ENCODE assay signal across 17 cellular contexts in the genomic region with DNA sequence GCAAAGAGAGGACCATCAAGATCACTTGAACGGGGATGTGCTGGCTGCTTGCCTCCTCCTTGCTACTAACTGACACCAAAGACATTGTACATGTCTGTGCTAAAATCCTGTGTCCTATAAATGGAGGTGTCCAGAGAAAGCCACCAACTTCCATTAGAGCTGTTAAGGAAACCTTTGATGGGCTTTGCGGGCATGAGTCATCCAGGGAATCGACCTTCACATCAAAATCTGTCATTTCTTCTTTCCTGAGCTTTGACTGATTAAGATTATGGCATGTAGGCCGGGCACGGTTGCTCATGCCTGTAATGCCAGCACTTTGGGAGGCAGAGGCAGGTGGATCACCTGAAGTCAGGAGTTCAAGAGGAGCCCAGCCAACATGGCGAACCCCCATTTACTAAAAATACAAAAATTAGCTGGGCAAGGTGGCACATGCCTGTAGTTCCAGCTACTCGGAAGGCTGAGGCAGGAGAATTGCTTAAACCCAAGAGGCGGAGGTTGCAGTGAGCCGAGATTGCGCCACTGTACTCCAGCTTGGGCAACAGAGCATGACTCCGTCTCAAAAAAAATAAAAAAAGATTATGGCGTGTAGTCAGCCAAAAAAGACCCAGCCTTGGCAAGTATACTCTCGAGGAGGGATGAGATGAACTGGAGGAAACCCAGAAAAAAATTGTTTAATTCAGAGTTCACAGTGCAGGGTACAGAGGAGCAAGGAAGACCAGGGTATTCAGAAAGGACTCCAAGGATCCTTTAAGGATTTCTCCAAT.
A peak's percentile ranks its signal among the peaks of the same experiment; 100 is the strongest.
DNase-seq lines count a peak whose midpoint lies in the region; ATAC-seq, FAIRE-seq and TF ChIP-seq lines count a peak whose summit lies in the region.
"Had no signal": no experiment of that assay in that cellular context is flagged by ENCODE, and none has a peak within 500 bp of the region (broad histone marks: within the 10 kb centered on the region; RNA-seq: fewer than 3 reads in every experiment).

No MANE protein-coding gene starts in this region.

- WGBS in upper lobe of left lung, 2 donors: 48 to 70% methylated on average over 13 of the region's 13 CpGs
- WGBS in lower leg skin, 2 donors: 56 to 72% methylated on average over 13 of the region's 13 CpGs

- no peaks in the 10 kb centered on the region for H3K9me3 Mint-ChIP-seq in activated CD8-positive, alpha-beta memory T cell treated with anti-CD3 and anti-CD28 coated beads, Interleukin-2, amount 10 ng/mL, durations not matched to agents 7 days and 5 days (ENCODE audit: low read depth)
- H3K9me3 Mint-ChIP-seq: activated T-cell treated with anti-CD3 and anti-CD28 coated beads, Interleukin-2, amount 50 U/mL, for 72 hours had no signal

- FAIRE-seq in kidney (lab: Jason Lieb, UNC): peak; percentile 19
- FAIRE-seq: A204.1 had no signal

- peak overlapping the region; percentile 54 for H3K27ac Mint-ChIP-seq in activated CD8-positive, alpha-beta memory T cell treated with anti-CD3 and anti-CD28 coated beads, Interleukin-2, amount 10 ng/mL, durations not matched to agents 7 days and 5 days
- H3K27ac Mint-ChIP-seq: activated T-cell treated with anti-CD3 and anti-CD28 coated beads, Interleukin-2, amount 50 U/mL, for 72 hours; brain had no signal

- ATAC-seq in activated CD8-positive, alpha-beta memory T cell treated with anti-CD3 and anti-CD28 coated beads, Interleukin-2, amount 10 ng/mL, durations not matched to agents 7 days and 5 days: peak; percentile 42
- ATAC-seq in upper lobe of left lung (ENCODE audit: low FRiP score in 2 of 2): peak; percentile 42 to 66
- ATAC-seq in GM19023 (IDR thresholded peaks at IDR 0.05; ENCODE audit: unreplicated experiment): no peak
- ATAC-seq: SK-N-SH treated with all-trans-retinoic acid at 6 μM for 48 hours had no signal

- DNase-seq in activated CD8-positive, alpha-beta memory T cell treated with anti-CD3 and anti-CD28 coated beads, Interleukin-2, amount 10 ng/mL, durations not matched to agents 7 days and 5 days: peak; percentile 51
- DNase-seq in activated CD8-positive, alpha-beta memory T cell treated with anti-CD3 and anti-CD28 coated beads for 24 hours: no peak
- DNase-seq in amniotic epithelial cell (ENCODE audit: low read depth): peak; percentile 59
- DNase-seq in kidney: no peak
- DNase-seq in upper lobe of left lung: peak in 1 of 2 donors; percentile 83
- DNase-seq in NCI-H510A (lab: John Stamatoyannopoulos, UW): no peak
- no peak for DNase-seq in lower leg skin (ENCODE audit: low spot score in 2 of 2)
- DNase-seq: activated CD4-positive, alpha-beta T cell treated with anti-CD3 and anti-CD28 coated beads for 1 hour; activated T-cell treated with anti-CD3 and anti-CD28 coated beads, Interleukin-2, amount 50 U/mL, for 72 hours; NCI-H1417; NCI-H69; sigmoid colon; testis had no signal

- H3K27ac ChIP-seq in kidney (ENCODE audit: low read depth in 2 of 2, low read length in 2 of 2): no peak overlapping the region
- peak overlapping the region; percentile 44 to 82 (median 68) for H3K27ac ChIP-seq in upper lobe of left lung
- H3K27ac ChIP-seq: sigmoid colon, testis had no signal

- no peak overlapping the region for H3K4me3 Mint-ChIP-seq in activated CD8-positive, alpha-beta memory T cell treated with anti-CD3 and anti-CD28 coated beads, Interleukin-2, amount 10 ng/mL, durations not matched to agents 7 days and 5 days
- H3K4me3 Mint-ChIP-seq: activated T-cell treated with anti-CD3 and anti-CD28 coated beads, Interleukin-2, amount 50 U/mL, for 72 hours; brain had no signal

- TF ChIP-seq CTCF in kidney (IDR thresholded peaks at IDR 0.05; ENCODE audit: borderline replicate concordance, extremely low read depth, insufficient read depth): no peak
- TF ChIP-seq CTCF in upper lobe of left lung (IDR thresholded peaks at IDR 0.05): no peak
- no peak for TF ChIP-seq CTCF in lower leg skin (IDR thresholded peaks at IDR 0.05)

- H3K4me3 ChIP-seq in kidney (ENCODE audit: low read length in 2 of 2) (no peak overlapping the region), upper lobe of left lung (no peak overlapping the region), lower leg skin (ENCODE audit: low read depth, poor library complexity, severe bottlenecking) (no peak overlapping the region)
- H3K4me3 ChIP-seq: sigmoid colon, testis had no signal

- peaks cover 5% of the 10 kb centered on the region for H3K36me3 Mint-ChIP-seq in activated CD8-positive, alpha-beta memory T cell treated with anti-CD3 and anti-CD28 coated beads, Interleukin-2, amount 10 ng/mL, durations not matched to agents 7 days and 5 days

- no peak for TF ChIP-seq EP300 in upper lobe of left lung (IDR thresholded peaks at IDR 0.05)

- intact Hi-C loops in kidney (cut with DNase I): loop anchor here (10.0 kb wide), 1 partner anchor 116 kb away; a partner anchor contains a TSS
- intact Hi-C loops in lower leg skin (cut with DNase I; ENCODE audit: low total_unique reads): no loop called here

- H3K4me1 ChIP-seq in kidney (ENCODE audit: control insufficient read depth in 1 of 2, insufficient read depth in 1 of 2, low read depth in 1 of 2, low read length in 2 of 2): peaks cover 0 to 3% of the 10 kb centered on the region in 2 donors
- H3K4me1 ChIP-seq in upper lobe of left lung: peaks cover 11 to 21% (median 14%) of the 10 kb centered on the region in 4 donors
- H3K4me1 ChIP-seq: sigmoid colon, testis had no signal

- peaks cover 10% of the 10 kb centered on the region for H3K4me1 Mint-ChIP-seq in activated CD8-positive, alpha-beta memory T cell treated with anti-CD3 and anti-CD28 coated beads, Interleukin-2, amount 10 ng/mL, durations not matched to agents 7 days and 5 days
- H3K4me1 Mint-ChIP-seq: brain had no signal

- TF ChIP-seq POLR2A in upper lobe of left lung (IDR thresholded peaks at IDR 0.05) (no peak), lower leg skin (IDR thresholded peaks at IDR 0.05) (no peak)

- H3K27me3 ChIP-seq in upper lobe of left lung: no peaks in the 10 kb centered on the region
- H3K27me3 ChIP-seq: sigmoid colon, testis had no signal

- H3K27me3 Mint-ChIP-seq in activated CD8-positive, alpha-beta memory T cell treated with anti-CD3 and anti-CD28 coated beads, Interleukin-2, amount 10 ng/mL, durations not matched to agents 7 days and 5 days: peaks cover 2% of the 10 kb centered on the region

- CTCF ChIA-PET in activated CD8-positive, alpha-beta memory T cell treated with anti-CD3 and anti-CD28 coated beads, Interleukin-2, amount 10 ng/mL, durations not matched to agents 7 days and 5 days (lab: Charles Lee): interaction anchor here (1.4 kb wide), 1 partner anchor 108 kb away, joined by 4 read pairs; no protein-coding TSS in a partner anchor

- H3K9me3 ChIP-seq in kidney (ENCODE audit: control insufficient read depth in 1 of 2, low read length in 2 of 2) (no peaks in the 10 kb centered on the region), upper lobe of left lung (no peaks in the 10 kb centered on the region)
- H3K9me3 ChIP-seq: sigmoid colon, testis had no signal

- H3K36me3 ChIP-seq in kidney (ENCODE audit: control insufficient read depth in 1 of 2, insufficient read depth in 2 of 2, low read length in 2 of 2) (peaks cover 4 to 15% of the 10 kb centered on the region in 2 donors), upper lobe of left lung (peaks cover 0 to 20% (median 14%) of the 10 kb centered on the region in 4 donors)

- no peak overlapping the region for H3K9ac ChIP-seq in kidney (ENCODE audit: low read length in 2 of 2)

Comparison
In these comparisons a context has a peak if more than half of its experiments do, and no peak if none do; other contexts are left out.
1. DNase-seq: peak in activated CD8-positive, alpha-beta memory T cell treated with anti-CD3 and anti-CD28 coated beads, Interleukin-2, amount 10 ng/mL, durations not matched to agents 7 days and 5 days (single experiment) and amniotic epithelial cell (single experiment); none in activated CD8-positive, alpha-beta memory T cell treated with anti-CD3 and anti-CD28 coated beads for 24 hours (single experiment), kidney (single experiment), NCI-H510A (single experiment) and lower leg skin (0 of 2).
2. H3K27ac ChIP-seq: peak in upper lobe of left lung (4 of 4); none in kidney (0 of 2).